Comparison of ENCODE assay signal across 20 cellular contexts in the genomic region with DNA sequence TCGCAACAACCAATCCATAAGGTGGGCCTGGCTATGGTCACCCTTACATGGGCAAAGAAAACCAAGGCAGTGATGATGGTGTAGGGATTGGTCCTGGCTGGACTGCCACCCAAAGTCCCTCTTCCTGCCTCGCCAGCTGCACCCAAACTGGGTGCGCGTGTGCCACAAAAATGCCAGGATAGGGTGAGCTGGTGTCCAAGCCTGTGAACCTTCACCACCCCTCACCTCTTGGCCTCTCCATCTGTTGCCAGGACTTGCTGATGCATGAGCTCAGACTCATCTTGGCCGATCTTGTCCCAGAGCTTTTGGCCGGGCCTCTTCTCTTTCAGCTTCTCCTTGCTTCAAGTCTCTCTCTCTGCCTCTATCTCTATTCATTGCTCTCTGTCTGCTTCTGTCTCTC. TPM values are rescaled to one million over a fixed set of nuclear protein-coding genes. Genes with fewer than 3 reads are reported as not detected.
DNase-seq lines count a peak whose midpoint lies in the region; ATAC-seq and TF ChIP-seq lines count a peak whose summit lies in the region.
"Had no signal": no experiment of that assay in that cellular context is flagged by ENCODE, and none has a peak within 500 bp of the region (broad histone marks: within the 10 kb centered on the region; RNA-seq: fewer than 3 reads in every experiment).

No MANE protein-coding gene starts in this region.

- ATAC-seq in HG03378 (IDR thresholded peaks at IDR 0.05; ENCODE audit: unreplicated experiment), result no peak
- ATAC-seq: GM12878 had no signal

- H2BK12ac ChIP-seq in neuronal stem cell (ENCODE audit: low read length), result no peak overlapping the region

- no peak for TF ChIP-seq CTCF in MCF 10A (IDR thresholded peaks at IDR 0.05; ENCODE audit: unreplicated experiment)
- TF ChIP-seq CTCF in breast epithelium (IDR thresholded peaks at IDR 0.05), result no peak

- TF ChIP-seq POLR2A in breast epithelium (IDR thresholded peaks at IDR 0.05), result no peak

- POLR2A ChIA-PET in MCF 10A (lab: Yijun Ruan, JAX), result interaction anchor here (0.9 to 1.0 kb wide), 2 partner anchors 82 to 249 kb away, joined by 3 read pairs; no protein-coding TSS in a partner anchor

- no peaks in the 10 kb centered on the region for H3K36me3 ChIP-seq in breast epithelium
- H3K36me3 ChIP-seq in neuronal stem cell (replicated peaks in 1 of 2; ENCODE audit: control insufficient read depth in 2 of 2, insufficient read depth in 2 of 2, low read length in 2 of 2), result no peaks in the 10 kb centered on the region
- H3K36me3 ChIP-seq: BLaER1 had no signal

- DNase-seq in MCF 10A (ENCODE audit: unreplicated experiment) (no peak), breast epithelium (ENCODE audit: low spot score in 2 of 2) (no peak), Caki2 (ENCODE audit: low read depth) (peak; percentile 29), islet precursor cell (peak; percentile 40), neuronal stem cell (ENCODE audit: low spot score) (no peak)
- no peak for DNase-seq in activated CD4-positive, alpha-beta T cell treated with anti-CD3 and anti-CD28 coated beads, Interleukin-2, amount 10 ng/mL, durations not matched to agents 24 days and 14 days
- no peak for DNase-seq in activated T-cell treated with anti-CD3 and anti-CD28 coated beads, Interleukin-2, amount 50 U/mL, for 24 hours
- DNase-seq: CD4-positive, alpha-beta memory T cell; DMS 273 treated with DMSO at 0.1 percent for 48 hours; DMS53; DND-41; EL; GM23248; HCEC 1CT had no signal

- H3K27me3 Mint-ChIP-seq in MCF 10A (ENCODE audit: insufficient read depth, unreplicated experiment), result no peaks in the 10 kb centered on the region
- H3K27me3 Mint-ChIP-seq in activated CD4-positive, alpha-beta T cell treated with anti-CD3 and anti-CD28 coated beads, Interleukin-2, amount 10 ng/mL, durations not matched to agents 24 days and 14 days, result no peaks in the 10 kb centered on the region
- peaks cover 23% of the 10 kb centered on the region for H3K27me3 Mint-ChIP-seq in activated T-cell treated with anti-CD3 and anti-CD28 coated beads, Interleukin-2, amount 50 U/mL, for 24 hours

- H2BK5ac ChIP-seq in neuronal stem cell (ENCODE audit: low read length), result no peak overlapping the region

- H2BK120ac ChIP-seq in neuronal stem cell (ENCODE audit: low read depth, low read length), result no peak overlapping the region

- H3K4me1 ChIP-seq in breast epithelium (no peaks in the 10 kb centered on the region), neuronal stem cell (ENCODE audit: control insufficient read depth in 2 of 2, insufficient read depth in 1 of 2, low read depth in 1 of 2, low read length in 2 of 2) (peaks cover 0 to 4% of the 10 kb centered on the region in 2 donors)
- H3K4me1 ChIP-seq: BLaER1 had no signal

- H3K9me3 Mint-ChIP-seq in MCF 10A (ENCODE audit: unreplicated experiment), result no peaks in the 10 kb centered on the region
- no peaks in the 10 kb centered on the region for H3K9me3 Mint-ChIP-seq in activated CD4-positive, alpha-beta T cell treated with anti-CD3 and anti-CD28 coated beads, Interleukin-2, amount 10 ng/mL, durations not matched to agents 24 days and 14 days
- H3K9me3 Mint-ChIP-seq in activated T-cell treated with anti-CD3 and anti-CD28 coated beads, Interleukin-2, amount 50 U/mL, for 24 hours, result no peaks in the 10 kb centered on the region
- H3K9me3 Mint-ChIP-seq: CD14-positive monocyte had no signal

- H3K27ac Mint-ChIP-seq in MCF 10A (ENCODE audit: low read depth, unreplicated experiment), result peak overlapping the region; percentile 73
- H3K27ac Mint-ChIP-seq in activated CD4-positive, alpha-beta T cell treated with anti-CD3 and anti-CD28 coated beads, Interleukin-2, amount 10 ng/mL, durations not matched to agents 24 days and 14 days, result no peak overlapping the region
- no peak overlapping the region for H3K27ac Mint-ChIP-seq in activated T-cell treated with anti-CD3 and anti-CD28 coated beads, Interleukin-2, amount 50 U/mL, for 24 hours
- H3K27ac Mint-ChIP-seq: CD14-positive monocyte; CD4-positive, alpha-beta memory T cell had no signal

- no peak overlapping the region for H3K27ac ChIP-seq in breast epithelium
- H3K27ac ChIP-seq in neuronal stem cell (replicated peaks; ENCODE audit: low read length), result no peak overlapping the region
- H3K27ac ChIP-seq: 22Rv1, BLaER1, GM23248 had no signal

- H3K4me1 Mint-ChIP-seq in MCF 10A (ENCODE audit: insufficient read depth, unreplicated experiment), result peaks cover 32% of the 10 kb centered on the region
- H3K4me1 Mint-ChIP-seq in activated CD4-positive, alpha-beta T cell treated with anti-CD3 and anti-CD28 coated beads, Interleukin-2, amount 10 ng/mL, durations not matched to agents 24 days and 14 days, result no peaks in the 10 kb centered on the region
- no peaks in the 10 kb centered on the region for H3K4me1 Mint-ChIP-seq in activated T-cell treated with anti-CD3 and anti-CD28 coated beads, Interleukin-2, amount 50 U/mL, for 24 hours (ENCODE audit: low read depth)
- H3K4me1 Mint-ChIP-seq: CD4-positive, alpha-beta memory T cell had no signal

- H3K27me3 ChIP-seq in breast epithelium (no peaks in the 10 kb centered on the region), neuronal stem cell (ENCODE audit: control insufficient read depth in 3 of 3, insufficient read depth in 3 of 3, low read depth in 1 of 3, low read length in 3 of 3) (peaks cover 0 to 33% (median 4%) of the 10 kb centered on the region in 3 experiments)
- H3K27me3 ChIP-seq: BLaER1 had no signal

- no peak overlapping the region for H2AFZ ChIP-seq in neuronal stem cell (ENCODE audit: low read length)
- H2AFZ ChIP-seq: GM23248 had no signal

- no peak overlapping the region for H3K23ac ChIP-seq in neuronal stem cell (ENCODE audit: low read depth, low read length, poor library complexity)

- H3K9ac ChIP-seq in neuronal stem cell (ENCODE audit: low read depth, low read length, poor library complexity), result no peak overlapping the region
- H3K9ac ChIP-seq: BLaER1, GM23248 had no signal

- intact Hi-C loops in MCF 10A (cut with micrococcal nuclease) (no loop called here), breast epithelium (cut with DNase I; ENCODE audit: low total_unique reads) (no loop called here)
- intact Hi-C loops in activated CD4-positive, alpha-beta T cell treated with anti-CD3 and anti-CD28 coated beads, Interleukin-2, amount 10 ng/mL, durations not matched to agents 24 days and 14 days (cut with micrococcal nuclease), result no loop called here

- no CpG with 5 or more reads among the region's 6 CpGs for WGBS in neuronal stem cell (ENCODE audit: extremely low coverage in 2 of 2, insufficient read length in 2 of 2, insufficient replicate concordance in 1 of 2), 2 donors

- no peak overlapping the region for H3K4me3 Mint-ChIP-seq in MCF 10A (ENCODE audit: unreplicated experiment)
- H3K4me3 Mint-ChIP-seq in activated CD4-positive, alpha-beta T cell treated with anti-CD3 and anti-CD28 coated beads, Interleukin-2, amount 10 ng/mL, durations not matched to agents 24 days and 14 days, result no peak overlapping the region
- H3K4me3 Mint-ChIP-seq in activated T-cell treated with anti-CD3 and anti-CD28 coated beads, Interleukin-2, amount 50 U/mL, for 24 hours, result no peak overlapping the region
- H3K4me3 Mint-ChIP-seq: CD14-positive monocyte; CD4-positive, alpha-beta memory T cell had no signal

- no peak overlapping the region for H2AK5ac ChIP-seq in neuronal stem cell (ENCODE audit: low read depth, low read length)

- H3K79me1 ChIP-seq in neuronal stem cell (ENCODE audit: low read depth, low read length), result no peaks in the 10 kb centered on the region

- no peak overlapping the region for H3K4ac ChIP-seq in neuronal stem cell (ENCODE audit: low read length)

- H2BK15ac ChIP-seq in neuronal stem cell (ENCODE audit: low read length), result no peak overlapping the region

- in situ Hi-C loops in Caki2 (cut with HindIII; ENCODE audit: low pct_unique_long_range_greater_than_20kb, low sequenced_read_pairs), result no loop called here

- H3K14ac ChIP-seq in neuronal stem cell (ENCODE audit: low read length), result no peak overlapping the region

- H4K91ac ChIP-seq in neuronal stem cell (ENCODE audit: low read depth, low read length, poor library complexity), result no peak overlapping the region

- H3K4me2 ChIP-seq in neuronal stem cell (ENCODE audit: insufficient read depth, low read length, poor library complexity, severe bottlenecking), result no peak overlapping the region
- H3K4me2 ChIP-seq: BLaER1 had no signal

- CTCF ChIA-PET in MCF 10A (lab: Yijun Ruan, JAX), result interaction anchor here (0.6 to 2.5 kb wide), 4 partner anchors 11 to 652 kb away, joined by 3 to 8 read pairs (median 5); a partner anchor contains a TSS

- H4K8ac ChIP-seq in neuronal stem cell (ENCODE audit: low read depth, low read length), result no peak overlapping the region

- H3K36me3 Mint-ChIP-seq in MCF 10A (ENCODE audit: insufficient read depth, unreplicated experiment), result peaks cover 6% of the 10 kb centered on the region
- no peaks in the 10 kb centered on the region for H3K36me3 Mint-ChIP-seq in activated CD4-positive, alpha-beta T cell treated with anti-CD3 and anti-CD28 coated beads, Interleukin-2, amount 10 ng/mL, durations not matched to agents 24 days and 14 days (ENCODE audit: low read depth)
- H3K36me3 Mint-ChIP-seq in activated T-cell treated with anti-CD3 and anti-CD28 coated beads, Interleukin-2, amount 50 U/mL, for 24 hours (ENCODE audit: low read depth), result no peaks in the 10 kb centered on the region
- H3K36me3 Mint-ChIP-seq: CD14-positive monocyte; CD4-positive, alpha-beta memory T cell had no signal

- no peak overlapping the region for H3K4me3 ChIP-seq in breast epithelium
- no peak overlapping the region for H3K4me3 ChIP-seq in neuronal stem cell (ENCODE audit: low read length in 2 of 2)
- H3K4me3 ChIP-seq: BLaER1, GM12878, GM23248 had no signal

- peak overlapping the region; percentile 74 for H3K18ac ChIP-seq in neuronal stem cell (ENCODE audit: low read length)

- BruUV-seq in MCF 10A (replicated peaks; lab: Mats Ljungman, UMichigan), result no TSS peak

- no peaks in the 10 kb centered on the region for H3K9me3 ChIP-seq in breast epithelium
- H3K9me3 ChIP-seq in neuronal stem cell (replicated peaks in 1 of 2; ENCODE audit: control insufficient read depth in 2 of 2, insufficient read depth in 1 of 2, low read depth in 1 of 2, low read length in 2 of 2), result peaks cover 0 to 2% of the 10 kb centered on the region in 2 donors
- H3K9me3 ChIP-seq: BLaER1 had no signal

RNA-seq across cellular contexts. Expression of a gene that starts 41.8 kb away (rescaled TPM):
- total RNA-seq in MCF 10A (2022) (0.27 and 0.44 TPM in 2 replicates), breast epithelium (under 1 TPM in 2 of 3 donors, not detected in 1; 0.32 to 0.33 TPM)
- 1.6 TPM in 2 replicates for total RNA-seq in Caki2 (2014; rRNA removed; shearing (Covaris generic); ENCODE audit: low replicate concordance)
- polyA plus RNA-seq in neuronal stem cell (2013, experiment 1 of 2), result not detected
- under 0.01 TPM for polyA plus RNA-seq in neuronal stem cell (2013, experiment 2 of 2)
- 0.07 and 0.09 TPM in 2 replicates for total RNA-seq in activated CD4-positive, alpha-beta T cell treated with anti-CD3 and anti-CD28 coated beads, Interleukin-2, amount 10 ng/mL, durations not matched to agents 24 days and 14 days
- polyA plus RNA-seq: AG04450 had no signal

Comparison
In these comparisons a context has a peak if more than half of its experiments do, and no peak if none do; other contexts are left out.
1. DNase-seq: peak in Caki2 (single experiment) and islet precursor cell (single experiment); none in MCF 10A (single experiment), breast epithelium (0 of 2), neuronal stem cell (single experiment), activated CD4-positive, alpha-beta T cell treated with anti-CD3 and anti-CD28 coated beads, Interleukin-2, amount 10 ng/mL, durations not matched to agents 24 days and 14 days (single experiment) and activated T-cell treated with anti-CD3 and anti-CD28 coated beads, Interleukin-2, amount 50 U/mL, for 24 hours (single experiment).